In genomic region chr21:36627242-36627641, GRCh38 we compare ENCODE assay signal across 17 cellular contexts.
A peak's percentile ranks its signal among the peaks of the same experiment; 100 is the strongest.
DNase-seq lines count a peak whose midpoint lies in the region; ATAC-seq and TF ChIP-seq lines count a peak whose summit lies in the region.
"Had no signal": no experiment of that assay in that cellular context is flagged by ENCODE, and none has a peak within 500 bp of the region (broad histone marks: within the 10 kb centered on the region; RNA-seq: fewer than 3 reads in every experiment).

No MANE protein-coding gene starts in this region.

- H3K4me1 Mint-ChIP-seq in CD8-positive, alpha-beta T cell (ENCODE audit: low read depth) = no peaks in the 10 kb centered on the region
- H3K4me1 Mint-ChIP-seq: stimulated activated naive CD8-positive, alpha-beta T cell treated with anti-CD3 and anti-CD28 coated beads, Interleukin-15, amount 100 ng/mL, for 72 hours had no signal

- DNase-seq in AG10803 (ENCODE audit: low read depth) (peak; percentile 52), M059J (ENCODE audit: low read depth) (peak; percentile 31), brain microvascular endothelial cell (peak; percentile 74), iris pigment epithelial cell (ENCODE audit: low read depth) (peak; percentile 58), HuH-7.5 (ENCODE audit: low spot score) (no peak), dorsolateral prefrontal cortex (no peak)
- no peak for DNase-seq in CD8-positive, alpha-beta T cell
- DNase-seq: activated naive CD4-positive, alpha-beta T cell; anterior cingulate cortex; NCI-H1417; NCI-H748 treated with DMSO at 0.1 percent for 48 hours; RPMI8226; stimulated activated naive CD8-positive, alpha-beta T cell treated with anti-CD3 and anti-CD28 coated beads, Interleukin-15, amount 100 ng/mL, for 72 hours; upper lobe of right lung had no signal

- H3K4me1 ChIP-seq in CD8-positive, alpha-beta T cell (ENCODE audit: insufficient read depth, low read length) = no peaks in the 10 kb centered on the region
- H3K4me1 ChIP-seq: upper lobe of right lung had no signal

- intact Hi-C loops in CD8-positive, alpha-beta T cell (cut with DNase I, micrococcal nuclease) = no loop called here
- intact Hi-C loops in dorsolateral prefrontal cortex (cut with DNase I) = no loop called here

- H3K36me3 ChIP-seq in brain microvascular endothelial cell (replicated peaks) = no peaks in the 10 kb centered on the region
- no peaks in the 10 kb centered on the region for H3K36me3 ChIP-seq in CD8-positive, alpha-beta T cell (ENCODE audit: insufficient read depth, low read length)
- H3K36me3 ChIP-seq: upper lobe of right lung had no signal

- no peak overlapping the region for H3K4me3 Mint-ChIP-seq in CD8-positive, alpha-beta T cell
- H3K4me3 Mint-ChIP-seq: stimulated activated naive CD8-positive, alpha-beta T cell treated with anti-CD3 and anti-CD28 coated beads, Interleukin-15, amount 100 ng/mL, for 72 hours had no signal

- H3K27ac ChIP-seq in brain microvascular endothelial cell (peak overlapping the region; percentile 59), dorsolateral prefrontal cortex (no peak overlapping the region)
- no peak overlapping the region for H3K27ac ChIP-seq in CD8-positive, alpha-beta T cell (ENCODE audit: low read depth, low read length)
- H3K27ac ChIP-seq: upper lobe of right lung had no signal

- no peak for ATAC-seq in CD8-positive, alpha-beta T cell
- no peak for ATAC-seq in HG03521 (IDR thresholded peaks at IDR 0.05; ENCODE audit: unreplicated experiment)
- ATAC-seq: sciatic nerve; stimulated activated naive CD8-positive, alpha-beta T cell treated with anti-CD3 and anti-CD28 coated beads, Interleukin-15, amount 100 ng/mL, for 72 hours; upper lobe of right lung had no signal

- POLR2A ChIA-PET in CD8-positive, alpha-beta T cell (lab: Charles Lee) = no interaction called here

- in situ Hi-C loops in brain microvascular endothelial cell (cut with HindIII; ENCODE audit: low pct_ligation_motif_present, low sequenced_read_pairs) = no loop called here

- no peaks in the 10 kb centered on the region for H3K9me3 ChIP-seq in CD8-positive, alpha-beta T cell (ENCODE audit: low read length)
- H3K9me3 ChIP-seq: upper lobe of right lung had no signal

- no peaks in the 10 kb centered on the region for H3K36me3 Mint-ChIP-seq in CD8-positive, alpha-beta T cell

- TF ChIP-seq CTCF in AG10803 (conservative IDR thresholded peaks at IDR 0.05; ENCODE audit: low read length) = no peak
- no peak for TF ChIP-seq CTCF in brain microvascular endothelial cell (IDR thresholded peaks at IDR 0.05; ENCODE audit: low read depth, low read length, missing control alignments)
- no peak for TF ChIP-seq CTCF in CD8-positive, alpha-beta T cell (IDR thresholded peaks at IDR 0.05)
- no peak for TF ChIP-seq CTCF in dorsolateral prefrontal cortex (IDR thresholded peaks at IDR 0.05 in 54 of 56, conservative IDR thresholded peaks at IDR 0.05 in 2 of 56; ENCODE audit: low read depth in 1 of 56, partially characterized antibody in 56 of 56)

- H3K9me3 Mint-ChIP-seq in CD8-positive, alpha-beta T cell = peaks cover 3% of the 10 kb centered on the region

- H3K4me3 ChIP-seq in AG10803 (ENCODE audit: low read length) (no peak overlapping the region), brain microvascular endothelial cell (ENCODE audit: low read depth, low read length) (no peak overlapping the region), dorsolateral prefrontal cortex (no peak overlapping the region)
- no peak overlapping the region for H3K4me3 ChIP-seq in CD8-positive, alpha-beta T cell (ENCODE audit: low read depth, low read length)
- H3K4me3 ChIP-seq: lung, upper lobe of right lung had no signal

- CTCF ChIA-PET in CD8-positive, alpha-beta T cell (lab: Charles Lee) = interaction anchor here (0.6 kb wide), 1 partner anchor 59 kb away, joined by 3 read pairs; no protein-coding TSS in a partner anchor

- peaks cover 7% of the 10 kb centered on the region for H3K27me3 Mint-ChIP-seq in CD8-positive, alpha-beta T cell (ENCODE audit: low read depth)
- H3K27me3 Mint-ChIP-seq: stimulated activated naive CD8-positive, alpha-beta T cell treated with anti-CD3 and anti-CD28 coated beads, Interleukin-15, amount 100 ng/mL, for 72 hours had no signal

- H3K27ac Mint-ChIP-seq in CD8-positive, alpha-beta T cell = no peak overlapping the region

- H3K27me3 ChIP-seq in brain microvascular endothelial cell (replicated peaks) (peaks cover 4% of the 10 kb centered on the region), dorsolateral prefrontal cortex (peaks cover 0 to 37% (median 3%) of the 10 kb centered on the region in 45 donors)
- peaks cover 3% of the 10 kb centered on the region for H3K27me3 ChIP-seq in CD8-positive, alpha-beta T cell (ENCODE audit: insufficient read depth, low read length)

Comparison
In these comparisons a context has a peak if more than half of its experiments do, and no peak if none do; other contexts are left out.
1. DNase-seq: peak in AG10803 (single experiment), M059J (single experiment), brain microvascular endothelial cell (single experiment) and iris pigment epithelial cell (single experiment); none in CD8-positive, alpha-beta T cell (0 of 7), HuH-7.5 (single experiment) and dorsolateral prefrontal cortex (0 of 10).